8 cellular contexts compared by ENCODE assay signal in the genomic region with DNA sequence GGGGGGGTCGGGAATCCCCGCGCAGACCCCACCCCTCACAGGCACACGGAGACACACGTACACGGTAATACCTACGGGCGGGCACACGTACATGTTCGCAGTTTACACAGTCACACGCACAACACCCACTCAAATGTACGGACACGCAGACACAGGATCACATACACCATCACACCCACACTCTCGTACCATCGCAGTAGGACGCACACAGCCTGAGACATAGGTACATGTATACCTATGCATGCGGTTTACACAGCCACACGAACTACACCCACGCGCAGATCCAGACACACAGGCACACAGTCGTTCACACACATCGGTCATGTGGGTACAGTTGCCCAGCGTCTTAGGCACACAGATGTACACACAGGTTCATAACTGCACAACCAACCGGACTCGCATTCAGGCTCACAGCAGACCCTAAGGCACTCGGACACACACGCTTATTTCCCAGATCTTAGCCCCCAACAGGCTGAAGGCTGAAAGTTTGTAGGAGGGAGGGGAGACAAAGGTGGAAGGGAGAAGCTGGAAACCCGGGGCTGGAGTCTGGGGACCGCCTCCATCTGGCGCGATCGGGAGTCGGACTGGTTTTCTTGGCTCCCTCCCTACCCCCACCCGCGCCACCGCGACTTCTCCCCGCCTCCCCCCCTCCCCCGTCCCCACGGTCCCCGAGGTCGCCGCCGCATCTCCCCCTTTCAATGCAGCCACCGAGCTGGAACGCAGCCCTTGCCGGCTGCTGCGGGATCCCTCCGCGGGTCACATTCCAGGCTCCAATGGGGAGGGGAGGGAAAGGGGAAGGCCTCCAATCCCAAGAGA. TPM values are rescaled to one million over a fixed set of nuclear protein-coding genes. Genes with fewer than 3 reads are reported as not detected.
A peak's percentile ranks its signal among the peaks of the same experiment; 100 is the strongest.
DNase-seq lines count a peak whose midpoint lies in the region; ATAC-seq and TF ChIP-seq lines count a peak whose summit lies in the region.

No MANE protein-coding gene starts in this region.

- peak overlapping the region; percentile 70 for H3K4me2 ChIP-seq in mesendoderm (ENCODE audit: low read length)

- no peak overlapping the region for H2BK120ac ChIP-seq in mesendoderm (ENCODE audit: low read depth, low read length)

- peaks cover 6% of the 10 kb centered on the region for H3K4me1 ChIP-seq in ACC112 (ENCODE audit: control insufficient read depth, insufficient read depth, low read length, unreplicated experiment)
- peaks cover 49 to 51% of the 10 kb centered on the region in 2 donors for H3K4me1 ChIP-seq in duodenal mucosa (ENCODE audit: control insufficient read depth in 1 of 2, insufficient read depth in 2 of 2, low read length in 2 of 2)
- peaks cover 34% of the 10 kb centered on the region for H3K4me1 ChIP-seq in mesendoderm (ENCODE audit: control insufficient read depth, low read depth, low read length)

- H3K36me3 ChIP-seq in ACC112 (ENCODE audit: insufficient read depth, low read length) (no peaks in the 10 kb centered on the region), duodenal mucosa (ENCODE audit: control insufficient read depth in 1 of 2, insufficient read depth in 2 of 2, low read length in 2 of 2) (no peaks in the 10 kb centered on the region), mesendoderm (ENCODE audit: control insufficient read depth, insufficient read depth, low read length) (no peaks in the 10 kb centered on the region)

- H4K5ac ChIP-seq in mesendoderm (ENCODE audit: low read length): no peak overlapping the region

- H2AK5ac ChIP-seq in mesendoderm (ENCODE audit: low read length): peak overlapping the region; percentile 22

- WGBS in mesendoderm (ENCODE audit: extremely low coverage, insufficient coverage, low lambda C conversion rate): no CpG with 5 or more reads among the region's 50 CpGs

- H2BK5ac ChIP-seq in mesendoderm (ENCODE audit: low read length): peak overlapping the region; percentile 22

- peaks cover 12% of the 10 kb centered on the region for H3K27me3 ChIP-seq in ACC112 (ENCODE audit: insufficient read depth, low read length)
- H3K27me3 ChIP-seq in duodenal mucosa (ENCODE audit: control insufficient read depth in 1 of 2, insufficient read depth in 2 of 2, low read length in 2 of 2): no peaks in the 10 kb centered on the region
- no peaks in the 10 kb centered on the region for H3K27me3 ChIP-seq in mesendoderm (ENCODE audit: insufficient read depth, low read length, poor library complexity)

- no peak overlapping the region for H4K8ac ChIP-seq in mesendoderm (ENCODE audit: low read depth, low read length)

- no peak for TF ChIP-seq CTCF in activated B cell treated with CpG ODN at 0.5 μM for 24 hours (IDR thresholded peaks at IDR 0.05)

- peaks cover 13% of the 10 kb centered on the region for H3K27me3 Mint-ChIP-seq in activated B cell treated with CpG ODN at 0.5 μM for 24 hours

- H3K36me3 Mint-ChIP-seq in activated B cell treated with CpG ODN at 0.5 μM for 24 hours (ENCODE audit: low read depth): no peaks in the 10 kb centered on the region

- peak overlapping the region; percentile 74 for H3K4me3 Mint-ChIP-seq in activated B cell treated with CpG ODN at 0.5 μM for 24 hours

- no peak overlapping the region for H2AFZ ChIP-seq in ACC112 (ENCODE audit: low read length, unreplicated experiment)

- H3K18ac ChIP-seq in mesendoderm (ENCODE audit: low read length): peak overlapping the region; percentile 15

- peak overlapping the region; percentile 93 for H3K56ac ChIP-seq in mesendoderm (ENCODE audit: low read length)

- peak overlapping the region; percentile 7 for H3K23ac ChIP-seq in mesendoderm (ENCODE audit: low read length)

- CTCF ChIA-PET in activated B cell treated with CpG ODN at 0.5 μM for 24 hours (lab: Charles Lee): no interaction called here

- H3K9ac ChIP-seq in duodenal mucosa (ENCODE audit: low read depth in 1 of 2, low read length in 2 of 2) (peak overlapping the region; percentile 37 to 51), mesendoderm (ENCODE audit: low read length) (peak overlapping the region; percentile 76)

- H3K4ac ChIP-seq in mesendoderm (ENCODE audit: low read depth, low read length): no peak overlapping the region

- H3K27ac ChIP-seq in ACC112 (ENCODE audit: low read depth, low read length): no peak overlapping the region
- no peak overlapping the region for H3K27ac ChIP-seq in duodenal mucosa (ENCODE audit: low read depth, low read length)
- H3K27ac ChIP-seq in mesendoderm (ENCODE audit: low read depth, low read length): peak overlapping the region; percentile 41

- peaks cover 11% of the 10 kb centered on the region for H3K4me1 Mint-ChIP-seq in activated B cell treated with CpG ODN at 0.5 μM for 24 hours

- peak overlapping the region; percentile 71 for H3K4me3 ChIP-seq in ACC112 (ENCODE audit: low read depth, low read length)
- peak overlapping the region; percentile 60 to 70 for H3K4me3 ChIP-seq in duodenal mucosa (ENCODE audit: low read depth in 1 of 2, low read length in 2 of 2)
- H3K4me3 ChIP-seq in mesendoderm (ENCODE audit: low read length): peak overlapping the region; percentile 52

- DNase-seq in activated B cell treated with CpG ODN at 0.5 μM for 24 hours (no peak), mesendoderm (peak; percentile 93), DMS153 treated with DMSO at 0.1 percent for 48 hours (lab: John Stamatoyannopoulos, UW; ENCODE audit: unreplicated experiment) (no peak)
- DNase-seq in stimulated activated naive CD4-positive, alpha-beta T cell treated with Interleukin-2 at 50 U/mL for 16 hours (lab: John Stamatoyannopoulos, UW): peak; percentile 73

- peak overlapping the region; percentile 1 for H3K27ac Mint-ChIP-seq in activated B cell treated with CpG ODN at 0.5 μM for 24 hours

- intact Hi-C loops in activated B cell treated with CpG ODN at 0.5 μM for 24 hours (cut with micrococcal nuclease): loop anchor here (5.0 kb wide), 1 partner anchor 102 kb away; a partner anchor contains a TSS

- ATAC-seq in HG02759 (IDR thresholded peaks at IDR 0.05; ENCODE audit: unreplicated experiment) (peak; percentile 16), activated B cell treated with CpG ODN at 0.5 μM for 24 hours (ENCODE audit: low read depth) (peak; percentile 38), HG03571 (IDR thresholded peaks at IDR 0.05; ENCODE audit: unreplicated experiment) (no peak)

- POLR2A ChIA-PET in activated B cell treated with CpG ODN at 0.5 μM for 24 hours (lab: Charles Lee): no interaction called here

- peaks cover 10% of the 10 kb centered on the region for H3K79me1 ChIP-seq in mesendoderm (ENCODE audit: low read length)

- no peaks in the 10 kb centered on the region for H3K9me3 Mint-ChIP-seq in activated B cell treated with CpG ODN at 0.5 μM for 24 hours

- H3K9me3 ChIP-seq in duodenal mucosa (ENCODE audit: control insufficient read depth in 1 of 2, low read length in 2 of 2): no peaks in the 10 kb centered on the region

- no peaks in the 10 kb centered on the region for H3K79me2 ChIP-seq in ACC112 (ENCODE audit: control insufficient read depth, insufficient read depth, low read length, unreplicated experiment)
- peaks cover 25% of the 10 kb centered on the region for H3K79me2 ChIP-seq in mesendoderm (ENCODE audit: control insufficient read depth, insufficient read depth, low read length)

- no peak overlapping the region for H2BK15ac ChIP-seq in mesendoderm (replicated peaks; ENCODE audit: low read depth)

RNA-seq across cellular contexts. Expression of a gene that starts 51.9 kb away (rescaled TPM):
- not detected in 2 replicates for total RNA-seq in activated B cell treated with CpG ODN at 0.5 μM for 24 hours
- polyA plus RNA-seq in mesendoderm (2013, experiment 1 of 2): 0.11 TPM
- 0.06 TPM for polyA plus RNA-seq in mesendoderm (2013, experiment 2 of 2)

Comparison
In these comparisons a context has a peak if more than half of its experiments do, and no peak if none do; other contexts are left out.
1. DNase-seq: peak in mesendoderm (single experiment) and stimulated activated naive CD4-positive, alpha-beta T cell treated with Interleukin-2 at 50 U/mL for 16 hours (single experiment); none in activated B cell treated with CpG ODN at 0.5 μM for 24 hours (single experiment) and DMS153 treated with DMSO at 0.1 percent for 48 hours (single experiment).
2. Peak in every context shown above with its lines, with median percentiles within 50 percentile points of each other: H3K4me3 ChIP-seq.